Comparison of ENCODE assay signal across 11 cellular contexts in genomic region chr10:73866621-73867020, GRCh38. TPM values are rescaled to one million over a fixed set of nuclear protein-coding genes. Genes with fewer than 3 reads are reported as not detected.
DNase-seq lines count a peak whose midpoint lies in the region; ATAC-seq and TF ChIP-seq lines count a peak whose summit lies in the region.
"Had no signal": no experiment of that assay in that cellular context is flagged by ENCODE, and none has a peak within 500 bp of the region (broad histone marks: within the 10 kb centered on the region; RNA-seq: fewer than 3 reads in every experiment).

No MANE protein-coding gene starts in this region.

- H3K27me3 Mint-ChIP-seq in activated T-helper 2 cell treated with anti-CD3 and anti-CD28 coated beads, Interferon-gamma antibody, Interleukin-2, Interleukin-4, amounts not matched to agents 10 μg/mL and 5 μg/mL and 100 μg/mL, durations not matched to agents 14 hours and 24 hours and 36 hours (ENCODE audit: low read depth), result no peaks in the 10 kb centered on the region
- no peaks in the 10 kb centered on the region for H3K27me3 Mint-ChIP-seq in memory B cell

- H3K4me1 ChIP-seq in left ventricle myocardium inferior, result peaks cover 45% of the 10 kb centered on the region
- peaks cover 33% of the 10 kb centered on the region for H3K4me1 ChIP-seq in upper lobe of right lung

- H3K27ac ChIP-seq in left ventricle myocardium inferior (replicated peaks) (peak overlapping the region; percentile 77), upper lobe of right lung (peak overlapping the region; percentile 76)

- no peaks in the 10 kb centered on the region for H3K9me3 Mint-ChIP-seq in activated T-helper 2 cell treated with anti-CD3 and anti-CD28 coated beads, Interferon-gamma antibody, Interleukin-2, Interleukin-4, amounts not matched to agents 10 μg/mL and 5 μg/mL and 100 μg/mL, durations not matched to agents 14 hours and 24 hours and 36 hours
- H3K9me3 Mint-ChIP-seq in memory B cell, result no peaks in the 10 kb centered on the region

- H3K27me3 ChIP-seq in left ventricle myocardium inferior (ENCODE audit: low read depth), result peaks cover 14% of the 10 kb centered on the region
- H3K27me3 ChIP-seq in upper lobe of right lung, result no peaks in the 10 kb centered on the region

- H3K4me1 Mint-ChIP-seq in activated T-helper 2 cell treated with anti-CD3 and anti-CD28 coated beads, Interferon-gamma antibody, Interleukin-2, Interleukin-4, amounts not matched to agents 10 μg/mL and 5 μg/mL and 100 μg/mL, durations not matched to agents 14 hours and 24 hours and 36 hours (ENCODE audit: low read depth), result peaks cover 62% of the 10 kb centered on the region
- peaks cover 49% of the 10 kb centered on the region for H3K4me1 Mint-ChIP-seq in memory B cell

- H3K4me3 Mint-ChIP-seq in activated T-helper 2 cell treated with anti-CD3 and anti-CD28 coated beads, Interferon-gamma antibody, Interleukin-2, Interleukin-4, amounts not matched to agents 10 μg/mL and 5 μg/mL and 100 μg/mL, durations not matched to agents 14 hours and 24 hours and 36 hours (ENCODE audit: low read depth), result no peak overlapping the region
- peak overlapping the region; percentile 44 for H3K4me3 Mint-ChIP-seq in memory B cell

- H3K36me3 ChIP-seq in left ventricle myocardium inferior, result peaks cover 20% of the 10 kb centered on the region
- H3K36me3 ChIP-seq in upper lobe of right lung, result peaks cover 13% of the 10 kb centered on the region

- no peaks in the 10 kb centered on the region for H3K9me3 ChIP-seq in left ventricle myocardium inferior (replicated peaks)
- H3K9me3 ChIP-seq in upper lobe of right lung, result no peaks in the 10 kb centered on the region

- DNase-seq in left ventricle myocardium inferior, result no peak
- no peak for DNase-seq in Right ventricle myocardium inferior (ENCODE audit: missing footprints)
- no peak for DNase-seq in activated T-helper 2 cell treated with anti-CD3 and anti-CD28 coated beads, Interferon-gamma antibody, Interleukin-2, Interleukin-4, amounts not matched to agents 10 μg/mL and 5 μg/mL and 100 μg/mL, durations not matched to agents 14 hours and 24 hours and 36 hours (ENCODE audit: low spot score)
- DNase-seq in memory B cell (ENCODE audit: low spot score in 2 of 2), result no peak
- DNase-seq in upper lobe of right lung, result no peak
- DNase-seq in Kasumi-1 (lab: John Stamatoyannopoulos, UW), result no peak
- DNase-seq in NCI-H1048 (lab: John Stamatoyannopoulos, UW), result no peak
- DNase-seq in hippocampal formation (lab: John Stamatoyannopoulos, UW), result no peak
- DNase-seq: activated CD4-positive, CD25-positive, alpha-beta regulatory T cell; NCI-H187 treated with DMSO at 0.1 percent for 48 hours; stimulated activated CD4-positive, alpha-beta T cell treated with anti-CD3 and anti-CD28 coated beads, Interleukin-4, amount 100 ng/mL, for 24 hours had no signal

- H3K36me3 Mint-ChIP-seq in activated T-helper 2 cell treated with anti-CD3 and anti-CD28 coated beads, Interferon-gamma antibody, Interleukin-2, Interleukin-4, amounts not matched to agents 10 μg/mL and 5 μg/mL and 100 μg/mL, durations not matched to agents 14 hours and 24 hours and 36 hours (ENCODE audit: low read depth), result peaks cover 42% of the 10 kb centered on the region
- H3K36me3 Mint-ChIP-seq in memory B cell, result peaks cover 4% of the 10 kb centered on the region

- no peak overlapping the region for H3K4me3 ChIP-seq in left ventricle myocardium inferior
- no peak overlapping the region for H3K4me3 ChIP-seq in upper lobe of right lung

- H3K27ac Mint-ChIP-seq in activated T-helper 2 cell treated with anti-CD3 and anti-CD28 coated beads, Interferon-gamma antibody, Interleukin-2, Interleukin-4, amounts not matched to agents 10 μg/mL and 5 μg/mL and 100 μg/mL, durations not matched to agents 14 hours and 24 hours and 36 hours, result peak overlapping the region; percentile 96
- H3K27ac Mint-ChIP-seq in memory B cell, result peak overlapping the region; percentile 91

- intact Hi-C loops in left ventricle myocardium inferior (cut with micrococcal nuclease), result no loop called here
- intact Hi-C loops in Right ventricle myocardium inferior (cut with DNase I), result no loop called here
- intact Hi-C loops in activated T-helper 2 cell treated with anti-CD3 and anti-CD28 coated beads, Interferon-gamma antibody, Interleukin-2, Interleukin-4, amounts not matched to agents 10 μg/mL and 5 μg/mL and 100 μg/mL, durations not matched to agents 14 hours and 24 hours and 36 hours (cut with micrococcal nuclease), result loop anchor here (1.0 kb wide), 1 partner anchor 9 kb away; no protein-coding TSS in a partner anchor
- intact Hi-C loops in upper lobe of right lung (cut with DNase I), result no loop called here

- TF ChIP-seq CTCF in left ventricle myocardium inferior (IDR thresholded peaks at IDR 0.05; ENCODE audit: borderline replicate concordance), result no peak
- no peak for TF ChIP-seq CTCF in upper lobe of right lung (IDR thresholded peaks at IDR 0.05)

- ATAC-seq in Right ventricle myocardium inferior, result no peak
- ATAC-seq in memory B cell (ENCODE audit: low read depth), result no peak
- ATAC-seq in upper lobe of right lung, result no peak

RNA-seq across cellular contexts. Expression of gene CAMK2G, which starts 7.7 kb away (rescaled TPM):
- total RNA-seq in left ventricle myocardium inferior (12.5 TPM), Right ventricle myocardium inferior (11.7 TPM), upper lobe of right lung (36.2 TPM)
- total RNA-seq in activated T-helper 2 cell treated with anti-CD3 and anti-CD28 coated beads, Interferon-gamma antibody, Interleukin-2, Interleukin-4, amounts not matched to agents 10 μg/mL and 5 μg/mL and 100 μg/mL, durations not matched to agents 14 hours and 24 hours and 36 hours, result 25.8 and 26.4 TPM in 2 replicates

RNA-seq across cellular contexts. Expression of gene PLAU, which starts 44.3 kb away (rescaled TPM):
- 4.9 TPM for total RNA-seq in left ventricle myocardium inferior
- 8.5 TPM for total RNA-seq in Right ventricle myocardium inferior
- total RNA-seq in activated T-helper 2 cell treated with anti-CD3 and anti-CD28 coated beads, Interferon-gamma antibody, Interleukin-2, Interleukin-4, amounts not matched to agents 10 μg/mL and 5 μg/mL and 100 μg/mL, durations not matched to agents 14 hours and 24 hours and 36 hours, result 1.7 and 1.8 TPM in 2 replicates
- total RNA-seq in upper lobe of right lung, result 16.8 TPM

RNA-seq across cellular contexts. Expression of gene NDST2, which starts 55.2 kb away (rescaled TPM):
- total RNA-seq in left ventricle myocardium inferior, result 11.2 TPM
- 10.5 TPM for total RNA-seq in Right ventricle myocardium inferior
- total RNA-seq in activated T-helper 2 cell treated with anti-CD3 and anti-CD28 coated beads, Interferon-gamma antibody, Interleukin-2, Interleukin-4, amounts not matched to agents 10 μg/mL and 5 μg/mL and 100 μg/mL, durations not matched to agents 14 hours and 24 hours and 36 hours, result 46.5 and 46.9 TPM in 2 replicates
- total RNA-seq in upper lobe of right lung, result 35.0 TPM
